ENCODE assay signal across 9 cellular contexts in the genomic region with DNA sequence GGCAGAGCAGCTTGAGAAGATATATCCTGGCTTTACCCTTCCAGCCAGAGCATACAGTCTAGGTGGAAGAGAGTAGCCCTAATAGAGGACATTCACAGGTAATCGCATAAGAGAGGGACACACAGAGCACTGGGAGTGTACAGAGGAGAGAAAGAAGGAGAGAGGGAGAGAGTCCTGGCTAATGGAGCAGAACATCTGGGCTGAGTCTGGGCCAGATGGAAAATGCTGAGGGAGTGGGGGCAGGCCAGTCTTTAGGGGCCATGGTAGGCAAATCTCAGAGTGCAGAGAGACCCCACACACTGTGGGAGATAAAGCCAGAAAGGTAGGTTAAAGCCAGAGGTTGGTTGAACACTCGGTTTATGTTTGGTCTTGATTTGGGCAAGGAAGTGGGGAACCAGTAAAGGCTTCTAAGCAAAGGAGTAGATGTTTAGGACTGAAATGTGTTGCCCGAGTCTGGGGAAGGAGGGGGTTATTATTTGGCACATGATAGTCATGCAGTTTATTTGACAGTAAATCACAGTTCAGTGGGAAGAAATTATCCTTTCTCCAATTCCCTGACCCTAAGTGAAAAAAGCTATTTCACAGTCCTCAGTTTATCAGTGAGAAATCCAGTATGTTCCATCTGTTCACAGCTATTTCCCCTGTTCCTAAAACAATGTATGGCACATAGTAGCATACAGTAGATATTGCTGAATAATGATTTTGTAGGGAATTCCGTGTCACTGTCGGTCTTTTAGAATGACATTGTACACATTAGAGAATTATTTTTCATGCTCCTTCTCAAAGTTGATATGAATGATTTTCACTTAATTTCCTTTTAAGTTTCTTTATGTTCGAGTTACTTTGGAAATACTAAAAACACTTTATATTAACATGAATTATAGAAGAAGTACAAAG. TPM values are rescaled to one million over a fixed set of nuclear protein-coding genes. Genes with fewer than 3 reads are reported as not detected.
A peak's percentile ranks its signal among the peaks of the same experiment; 100 is the strongest.
DNase-seq lines count a peak whose midpoint lies in the region; ATAC-seq and TF ChIP-seq lines count a peak whose summit lies in the region.
"Had no signal": no experiment of that assay in that cellular context is flagged by ENCODE, and none has a peak within 500 bp of the region (broad histone marks: within the 10 kb centered on the region; RNA-seq: fewer than 3 reads in every experiment).

No MANE protein-coding gene starts in this region.

- H3K4me2 ChIP-seq in GM23338: no peak overlapping the region

- H3K9me2 ChIP-seq in GM23338 (ENCODE audit: insufficient read depth): no peaks in the 10 kb centered on the region

- H3F3A ChIP-seq in GM23338 (replicated peaks; ENCODE audit: low read depth): no peaks in the 10 kb centered on the region

- no peak overlapping the region for H3K4me3 Mint-ChIP-seq in GM23338
- peak overlapping the region in 1 of 5 experiments; percentile 42 for H3K4me3 Mint-ChIP-seq in brain
- H3K4me3 Mint-ChIP-seq in stimulated activated naive CD8-positive, alpha-beta T cell treated with anti-CD3 and anti-CD28 coated beads, Interleukin-15, amount 100 ng/mL, for 72 hours: no peak overlapping the region

- H3K36me3 ChIP-seq in GM23338 (ENCODE audit: insufficient read depth) (no peaks in the 10 kb centered on the region), right lobe of liver (no peaks in the 10 kb centered on the region)

- no peak for TF ChIP-seq POLR2A in right lobe of liver (IDR thresholded peaks at IDR 0.05)

- H3K4me3 ChIP-seq in GM23338 (no peak overlapping the region), right lobe of liver (no peak overlapping the region)

- no peaks in the 10 kb centered on the region for H3K9me3 ChIP-seq in right lobe of liver

- H3K9me3 Mint-ChIP-seq in GM23338 (no peaks in the 10 kb centered on the region), brain (no peaks in the 10 kb centered on the region)
- H3K9me3 Mint-ChIP-seq in stimulated activated naive CD8-positive, alpha-beta T cell treated with anti-CD3 and anti-CD28 coated beads, Interleukin-15, amount 100 ng/mL, for 72 hours: no peaks in the 10 kb centered on the region

- DNase-seq in GM23338 (ENCODE audit: low spot score) (no peak), right lobe of liver (no peak), NCI-H1694 treated with DMSO at 0.1 percent for 48 hours (lab: John Stamatoyannopoulos, UW) (no peak), NCI-H446 treated with DMSO at 0.1 percent for 48 hours (lab: John Stamatoyannopoulos, UW) (no peak), NCI-H1105 (lab: John Stamatoyannopoulos, UW) (no peak)
- no peak for DNase-seq in stimulated activated naive CD8-positive, alpha-beta T cell treated with anti-CD3 and anti-CD28 coated beads, Interleukin-15, amount 100 ng/mL, for 72 hours
- DNase-seq: stimulated activated CD4-positive, alpha-beta T cell treated with anti-CD3 and anti-CD28 coated beads, Interleukin-1b, Interleukin-23, amount 100 ng/mL, for 48 hours had no signal

- no peak overlapping the region for H2AFZ ChIP-seq in GM23338

- H3K36me3 Mint-ChIP-seq in GM23338 (ENCODE audit: low read depth) (no peaks in the 10 kb centered on the region), brain (peaks cover 20% of the 10 kb centered on the region)

- H3K27ac ChIP-seq in GM23338 (ENCODE audit: low read depth): peak overlapping the region; percentile 55; the same call in 1 of the 2 replicates
- peak overlapping the region; percentile 30 to 65 (median 45) for H3K27ac ChIP-seq in right lobe of liver

- ATAC-seq in GM23338 (peak; percentile 21; the same call in 2 of the 3 replicates), right lobe of liver (peak in 1 of 4 donors; percentile 17), HG02884 (IDR thresholded peaks at IDR 0.05; ENCODE audit: unreplicated experiment) (no peak)
- peak; percentile 23 for ATAC-seq in stimulated activated naive CD8-positive, alpha-beta T cell treated with anti-CD3 and anti-CD28 coated beads, Interleukin-15, amount 100 ng/mL, for 72 hours

- H3K27me3 Mint-ChIP-seq in GM23338 (ENCODE audit: insufficient read depth, low read depth, poor library complexity): peaks cover 3% of the 10 kb centered on the region
- H3K27me3 Mint-ChIP-seq in brain: no peaks in the 10 kb centered on the region
- H3K27me3 Mint-ChIP-seq in stimulated activated naive CD8-positive, alpha-beta T cell treated with anti-CD3 and anti-CD28 coated beads, Interleukin-15, amount 100 ng/mL, for 72 hours: no peaks in the 10 kb centered on the region

- intact Hi-C loops in right lobe of liver (cut with DNase I): no loop called here

- no peaks in the 10 kb centered on the region for H4K20me1 ChIP-seq in GM23338 (replicated peaks; ENCODE audit: insufficient read depth)

- H3K4me1 ChIP-seq in GM23338 (ENCODE audit: insufficient read depth): peaks cover 18% of the 10 kb centered on the region
- peaks cover 0 to 11% (median 0%) of the 10 kb centered on the region in 4 donors for H3K4me1 ChIP-seq in right lobe of liver

- H3K79me2 ChIP-seq in GM23338 (replicated peaks; ENCODE audit: insufficient read depth): no peaks in the 10 kb centered on the region

- WGBS in right lobe of liver (ENCODE audit: insufficient coverage, low coverage, low lambda C conversion rate, missing lambda C conversion rate): 78% methylated on average over 6 of the region's 6 CpGs

- peak overlapping the region; percentile 11 for H3K27ac Mint-ChIP-seq in GM23338
- peak overlapping the region; percentile 62 to 95 (median 87) for H3K27ac Mint-ChIP-seq in brain
- H3K27ac Mint-ChIP-seq in stimulated activated naive CD8-positive, alpha-beta T cell treated with anti-CD3 and anti-CD28 coated beads, Interleukin-15, amount 100 ng/mL, for 72 hours: peak overlapping the region in 1 of 2 donors; percentile 66

- H3K27me3 ChIP-seq in GM23338 (ENCODE audit: insufficient read depth) (no peaks in the 10 kb centered on the region), right lobe of liver (no peaks in the 10 kb centered on the region)

- peaks cover 34% of the 10 kb centered on the region for H3K4me1 Mint-ChIP-seq in GM23338
- peaks cover 61% of the 10 kb centered on the region for H3K4me1 Mint-ChIP-seq in brain
- no peaks in the 10 kb centered on the region for H3K4me1 Mint-ChIP-seq in stimulated activated naive CD8-positive, alpha-beta T cell treated with anti-CD3 and anti-CD28 coated beads, Interleukin-15, amount 100 ng/mL, for 72 hours

- TF ChIP-seq CTCF in GM23338 (conservative IDR thresholded peaks at IDR 0.05; ENCODE audit: low read depth in 2 of 2) (no peak), brain (conservative IDR thresholded peaks at IDR 0.05) (no peak), right lobe of liver (IDR thresholded peaks at IDR 0.05) (no peak)

TF ChIP-seq in GM23338, 12 proteins besides CTCF, POLR2A, EP300 and RAD21 (continues in another document):
- TF ChIP-seq ZNF114 (CRISPR knock-in tag; IDR thresholded peaks at IDR 0.05) (no peak), EZH2 (IDR thresholded peaks at IDR 0.05; ENCODE audit: low read depth, unreplicated experiment) (no peak), STAT1 (IDR thresholded peaks at IDR 0.05; ENCODE audit: unreplicated experiment) (no peak), REST (IDR thresholded peaks at IDR 0.05; ENCODE audit: unreplicated experiment) (no peak), ETS1 (IDR thresholded peaks at IDR 0.05) (no peak)

RNA-seq across cellular contexts. Expression of gene PDHB, which starts 45.7 kb away (rescaled TPM):
- total RNA-seq in GM23338 (2014; rRNA removed; shearing (Covaris generic)): 153 and 222 TPM in 2 replicates
- polyA plus RNA-seq in GM23338 (2016; fragmentation: Nextera tagmentation; extraction: Ambion mirVana): 161 and 172 TPM in 2 replicates
- polyA plus RNA-seq in brain (ENCODE audit: insufficient read depth, low read depth, low replicate concordance): 56.7 TPM
- 10 to 100 TPM; 35.5 to 70.2 (median 47.3) TPM for total RNA-seq in right lobe of liver

RNA-seq across cellular contexts. Expression of gene PXK, which starts 55.2 kb away (rescaled TPM):
- 6.5 and 9.1 TPM in 2 replicates for total RNA-seq in GM23338 (2014; rRNA removed; shearing (Covaris generic))
- polyA plus RNA-seq in GM23338 (2016; fragmentation: Nextera tagmentation; extraction: Ambion mirVana) (6.4 and 7.0 TPM in 2 replicates), brain (ENCODE audit: insufficient read depth, low read depth, low replicate concordance) (32.3 TPM)
- total RNA-seq in right lobe of liver: 10 to 100 TPM in 3 of 6 experiments, 1 to 10 TPM in 3; 6.6 to 19.4 (median 9.6) TPM
